25 cellular contexts compared by ENCODE assay signal in genomic region chr22:47150426-47150825, GRCh38.
"Had no signal": no experiment of that assay in that cellular context is flagged by ENCODE, and none has a peak within 500 bp of the region (broad histone marks: within the 10 kb centered on the region; RNA-seq: fewer than 3 reads in every experiment).

No MANE protein-coding gene starts in this region.

- H3K36me3 Mint-ChIP-seq: mesothelial cell of epicardium, naive B cell had no signal

- H3K27ac ChIP-seq: coronary artery, epithelial cell of prostate, esophagus squamous epithelium, gastrocnemius medialis, heart right ventricle, left lung, lower lobe of right lung had no signal

- H3K4me1 Mint-ChIP-seq: mesothelial cell of epicardium had no signal

- ATAC-seq: effector memory CD8-positive, alpha-beta T cell; esophagus mucosa; gastrocnemius medialis; heart right ventricle; left cardiac atrium; left lung; left ventricle myocardium superior; lower lobe of right lung; mucosa of descending colon had no signal

- H3K9me3 ChIP-seq: gastrocnemius medialis, left lung, lower lobe of right lung, mucosa of descending colon had no signal

- H3K4me1 ChIP-seq: left lung had no signal

- H3K9me3 Mint-ChIP-seq: effector memory CD8-positive, alpha-beta T cell; endodermal cell; mesothelial cell of epicardium had no signal

- H3K27me3 Mint-ChIP-seq: effector memory CD8-positive, alpha-beta T cell; naive B cell had no signal

- H3K27ac Mint-ChIP-seq: effector memory CD8-positive, alpha-beta T cell; mesothelial cell of epicardium had no signal

- H3K4me3 Mint-ChIP-seq: effector memory CD8-positive, alpha-beta T cell; endodermal cell; mesothelial cell of epicardium; naive B cell had no signal

- DNase-seq: dermis blood vessel endothelial cell; dorsolateral prefrontal cortex; effector CD4-positive, alpha-beta T cell; effector memory CD8-positive, alpha-beta T cell; endodermal cell; erythroblast; esophagus squamous epithelium; foreskin fibroblast; foreskin melanocyte; gastrocnemius medialis; glutamatergic neuron; head of caudate nucleus; heart right ventricle; hippocampal formation; left cardiac atrium; left lung; left ventricle myocardium superior; lower lobe of right lung; mesenchymal stem cell; mucosa of descending colon; naive B cell had no signal

- H3K27me3 ChIP-seq: dorsolateral prefrontal cortex, esophagus squamous epithelium, gastrocnemius medialis, heart right ventricle, left lung had no signal

- H3K4me3 ChIP-seq: coronary artery, dorsolateral prefrontal cortex, esophagus squamous epithelium, gastrocnemius medialis, heart right ventricle, left lung, lower lobe of right lung, mucosa of descending colon had no signal

- H3K36me3 ChIP-seq: gastrocnemius medialis, heart right ventricle, left lung, lower lobe of right lung had no signal
